ENCODE assay signal across 10 cellular contexts in genomic region chr19:12126707-12127106, GRCh38. TPM values are rescaled to one million over a fixed set of nuclear protein-coding genes. Genes with fewer than 3 reads are reported as not detected.
DNase-seq lines count a peak whose midpoint lies in the region; ATAC-seq, FAIRE-seq and TF ChIP-seq lines count a peak whose summit lies in the region.
"Had no signal": no experiment of that assay in that cellular context is flagged by ENCODE, and none has a peak within 500 bp of the region (broad histone marks: within the 10 kb centered on the region; RNA-seq: fewer than 3 reads in every experiment).

No MANE protein-coding gene starts in this region.

- H3K4me1 ChIP-seq in keratinocyte (ENCODE audit: control insufficient read depth, extremely low read depth, insufficient read depth, low read length), result no peaks in the 10 kb centered on the region

- H4K20me1 ChIP-seq in keratinocyte (ENCODE audit: control insufficient read depth, extremely low read depth, insufficient read depth, low read length), result no peaks in the 10 kb centered on the region

- no peaks in the 10 kb centered on the region for H3K9me1 ChIP-seq in keratinocyte (ENCODE audit: control insufficient read depth, extremely low read depth, insufficient read depth, low read length)

- H3K27me3 Mint-ChIP-seq in activated T-helper 17 cell treated with anti-CD3 and anti-CD28 coated beads, Interleukin-2, amount 50 U/mL, for 72 hours, result no peaks in the 10 kb centered on the region
- H3K27me3 Mint-ChIP-seq: activated naive CD4-positive, alpha-beta T cell treated with anti-CD3 and anti-CD28 coated beads, Interleukin-2, amount 50 U/mL, for 24 hours; stimulated activated naive CD8-positive, alpha-beta T cell treated with anti-CD3 and anti-CD28 coated beads, Interleukin-15, Interleukin-2, amounts not matched to agents 100 ng/mL and 50 ng/mL, for 24 hours had no signal

- DNase-seq in AG08396 (ENCODE audit: low spot score) (peak; percentile 33), keratinocyte (ENCODE audit: low read depth, low spot score) (no peak), GM13976 (ENCODE audit: low spot score) (no peak)

- peak; percentile 54 for TF ChIP-seq CTCF in GM12873 (IDR thresholded peaks at IDR 0.05; ENCODE audit: insufficient read depth, low read depth, low read length, missing control alignments)
- TF ChIP-seq CTCF in keratinocyte (optimal IDR thresholded peaks at IDR 0.05 in 1 of 3, IDR thresholded peaks at IDR 0.05 in 1 of 3, conservative IDR thresholded peaks at IDR 0.05 in 1 of 3; ENCODE audit: extremely low read depth in 1 of 3, insufficient read depth in 2 of 3, low read length in 3 of 3), result peak; percentile 30 to 55 (median 46)
- no peak for TF ChIP-seq CTCF in GM13976 (IDR thresholded peaks at IDR 0.05; ENCODE audit: borderline replicate concordance, control extremely low read depth, extremely low read depth, insufficient read depth, missing control alignments)

- no peak overlapping the region for H3K4me3 ChIP-seq in keratinocyte (ENCODE audit: control insufficient read depth in 2 of 3, extremely low read depth in 1 of 3, insufficient read depth in 2 of 3, low read depth in 1 of 3, low read length in 3 of 3)

- H3K36me3 Mint-ChIP-seq in activated T-helper 17 cell treated with anti-CD3 and anti-CD28 coated beads, Interleukin-2, amount 50 U/mL, for 72 hours (ENCODE audit: low read depth), result peaks cover 1% of the 10 kb centered on the region

- H3K4me3 Mint-ChIP-seq in activated T-helper 17 cell treated with anti-CD3 and anti-CD28 coated beads, Interleukin-2, amount 50 U/mL, for 72 hours, result no peak overlapping the region
- H3K4me3 Mint-ChIP-seq: activated naive CD4-positive, alpha-beta T cell treated with anti-CD3 and anti-CD28 coated beads, Interleukin-2, amount 50 U/mL, for 24 hours; stimulated activated naive CD8-positive, alpha-beta T cell treated with anti-CD3 and anti-CD28 coated beads, Interleukin-15, Interleukin-2, amounts not matched to agents 100 ng/mL and 50 ng/mL, for 24 hours had no signal

- no peaks in the 10 kb centered on the region for H3K36me3 ChIP-seq in keratinocyte (ENCODE audit: control insufficient read depth in 2 of 2, extremely low read depth in 1 of 2, insufficient read depth in 2 of 2, low read length in 2 of 2)

- H3K27ac Mint-ChIP-seq in activated T-helper 17 cell treated with anti-CD3 and anti-CD28 coated beads, Interleukin-2, amount 50 U/mL, for 72 hours, result no peak overlapping the region
- H3K27ac Mint-ChIP-seq: activated naive CD4-positive, alpha-beta T cell treated with anti-CD3 and anti-CD28 coated beads, Interleukin-2, amount 50 U/mL, for 24 hours; stimulated activated naive CD8-positive, alpha-beta T cell treated with anti-CD3 and anti-CD28 coated beads, Interleukin-15, Interleukin-2, amounts not matched to agents 100 ng/mL and 50 ng/mL, for 24 hours had no signal

- H3K79me2 ChIP-seq in keratinocyte (ENCODE audit: control insufficient read depth, insufficient read depth, low read length), result no peaks in the 10 kb centered on the region

- H3K9me3 Mint-ChIP-seq in activated T-helper 17 cell treated with anti-CD3 and anti-CD28 coated beads, Interleukin-2, amount 50 U/mL, for 72 hours, result peaks cover 7% of the 10 kb centered on the region

- no peaks in the 10 kb centered on the region for H3K27me3 ChIP-seq in keratinocyte (ENCODE audit: control insufficient read depth, extremely low read depth, insufficient read depth, low read length)

- H3K9ac ChIP-seq in keratinocyte (ENCODE audit: control insufficient read depth, extremely low read depth, insufficient read depth, low read length), result no peak overlapping the region

- dilution Hi-C loops in keratinocyte (cut with MboI; ENCODE audit: extremely low pct_ligation_motif_present, low sequenced_read_pairs), result no loop called here

- no peak overlapping the region for H3K27ac ChIP-seq in keratinocyte (ENCODE audit: control insufficient read depth, insufficient read depth, low read length)

- H2AFZ ChIP-seq in keratinocyte (ENCODE audit: control insufficient read depth, low read length), result no peak overlapping the region

- peak; percentile 12 for ATAC-seq in activated T-helper 17 cell treated with anti-CD3 and anti-CD28 coated beads, Interleukin-2, amount 50 U/mL, for 72 hours (replicated peaks)
- no peak for ATAC-seq in GM18498 (IDR thresholded peaks at IDR 0.05; ENCODE audit: unreplicated experiment)
- no peak for ATAC-seq in HG02938 (IDR thresholded peaks at IDR 0.05; ENCODE audit: unreplicated experiment)
- ATAC-seq in HG02759 (IDR thresholded peaks at IDR 0.05; ENCODE audit: unreplicated experiment), result no peak

- H3K4me2 ChIP-seq in keratinocyte (ENCODE audit: control insufficient read depth, extremely low read depth, insufficient read depth, low read depth, low read length), result no peak overlapping the region

- in situ Hi-C loops in GM13976 (cut with MboI; ENCODE audit: low sequenced_read_pairs, unreplicated experiment), result no loop called here

- H3K4me1 Mint-ChIP-seq in activated T-helper 17 cell treated with anti-CD3 and anti-CD28 coated beads, Interleukin-2, amount 50 U/mL, for 72 hours, result no peaks in the 10 kb centered on the region
- H3K4me1 Mint-ChIP-seq: activated naive CD4-positive, alpha-beta T cell treated with anti-CD3 and anti-CD28 coated beads, Interleukin-2, amount 50 U/mL, for 24 hours had no signal

- no peak for FAIRE-seq in keratinocyte (lab: Jason Lieb, UNC)

- H3K9me3 ChIP-seq in keratinocyte (ENCODE audit: control insufficient read depth, low read depth, low read length), result peaks cover 5% of the 10 kb centered on the region

RNA-seq across cellular contexts. Expression of gene ZNF20, which starts 13.4 kb away (rescaled TPM):
- 1 to 10 TPM; 1.7 to 3.5 TPM for total RNA-seq in activated T-helper 17 cell treated with anti-CD3 and anti-CD28 coated beads, Interleukin-2, amount 50 U/mL, for 72 hours
- 1.6 to 3.4 TPM (median 2.4 TPM) in 3 replicates for polyA plus RNA-seq in keratinocyte
- polyA plus RNA-seq in keratinocyte (2011; ENCODE audit: low read depth), result 1.4 TPM
- polyA plus RNA-seq in keratinocyte (2011; cell fraction: cytosol; rRNA removed), result 0.48 and 1.8 TPM in 2 replicates
- polyA plus RNA-seq in keratinocyte (2011; cell fraction: nucleus; rRNA removed), result 2.7 TPM in 2 replicates
- polyA plus RNA-seq in keratinocyte (2012; ENCODE audit: low replicate concordance), result 1.6 and 4.1 TPM in 2 replicates
- 1.8 to 4.2 TPM (median 3.4 TPM) in 3 replicates for polyA minus RNA-seq in keratinocyte
- polyA minus RNA-seq in keratinocyte (2011; cell fraction: cytosol; rRNA and poly(A)+ RNA removed), result 3.6 TPM
- polyA minus RNA-seq in keratinocyte (2011; cell fraction: nucleus; rRNA and poly(A)+ RNA removed), result 4.0 and 4.2 TPM in 2 replicates

RNA-seq across cellular contexts. Expression of gene ZNF625, which starts 29.8 kb away (rescaled TPM):
- total RNA-seq in activated T-helper 17 cell treated with anti-CD3 and anti-CD28 coated beads, Interleukin-2, amount 50 U/mL, for 72 hours, result 1 to 10 TPM; 2.0 to 2.2 TPM
- 1.9 to 2.5 TPM (median 2.3 TPM) in 3 replicates for polyA plus RNA-seq in keratinocyte
- 5.1 TPM for polyA plus RNA-seq in keratinocyte (2011; ENCODE audit: low read depth)
- polyA plus RNA-seq in keratinocyte (2011; cell fraction: cytosol; rRNA removed), result 0.69 and 1.7 TPM in 2 replicates
- polyA plus RNA-seq in keratinocyte (2011; cell fraction: nucleus; rRNA removed), result 3.4 and 3.6 TPM in 2 replicates
- 1.6 and 1.9 TPM in 2 replicates for polyA plus RNA-seq in keratinocyte (2012; ENCODE audit: low replicate concordance)
- polyA minus RNA-seq in keratinocyte, result 2.8 to 6.8 TPM (median 6.4 TPM) in 3 replicates
- polyA minus RNA-seq in keratinocyte (2011; cell fraction: cytosol; rRNA and poly(A)+ RNA removed), result 4.0 TPM
- 4.5 and 9.5 TPM in 2 replicates for polyA minus RNA-seq in keratinocyte (2011; cell fraction: nucleus; rRNA and poly(A)+ RNA removed)

RNA-seq across cellular contexts. Expression of gene ZNF136, which starts 36.2 kb away (rescaled TPM):
- 10 to 100 TPM; 11.0 to 23.1 TPM for total RNA-seq in activated T-helper 17 cell treated with anti-CD3 and anti-CD28 coated beads, Interleukin-2, amount 50 U/mL, for 72 hours
- 2.4 to 3.0 TPM (median 2.9 TPM) in 3 replicates for polyA plus RNA-seq in keratinocyte
- polyA plus RNA-seq in keratinocyte (2011; ENCODE audit: low read depth), result 4.3 TPM
- polyA plus RNA-seq in keratinocyte (2011; cell fraction: cytosol; rRNA removed), result 1.2 and 2.3 TPM in 2 replicates
- 5.8 and 6.5 TPM in 2 replicates for polyA plus RNA-seq in keratinocyte (2011; cell fraction: nucleus; rRNA removed)
- polyA plus RNA-seq in keratinocyte (2012; ENCODE audit: low replicate concordance), result 2.4 TPM in 2 replicates
- polyA minus RNA-seq in keratinocyte, result 1.6 to 4.2 TPM (median 3.1 TPM) in 3 replicates
- polyA minus RNA-seq in keratinocyte (2011; cell fraction: cytosol; rRNA and poly(A)+ RNA removed), result 2.7 TPM
- 3.7 and 9.2 TPM in 2 replicates for polyA minus RNA-seq in keratinocyte (2011; cell fraction: nucleus; rRNA and poly(A)+ RNA removed)
